29 cellular contexts compared by ENCODE assay signal in genomic region chr18:14907420-14907819, GRCh38.
"Had no signal": no experiment of that assay in that cellular context is flagged by ENCODE, and none has a peak within 500 bp of the region (broad histone marks: within the 10 kb centered on the region; RNA-seq: fewer than 3 reads in every experiment).

No MANE protein-coding gene starts in this region.

- H3K27me3 ChIP-seq: brain microvascular endothelial cell had no signal

- FAIRE-seq: astrocyte, bronchial epithelial cell, frontal cortex had no signal

- DNase-seq: activated B cell treated with CpG ODN at 0.5 μM for 24 hours; activated CD4-positive, alpha-beta T cell treated with anti-CD3 and anti-CD28 coated beads for 48 hours; activated CD4-positive, alpha-beta T cell treated with anti-CD3 and anti-CD28 coated beads, Interleukin-2, amount 50 U/mL, for 1 hour; activated CD4-positive, alpha-beta T cell treated with anti-CD3 and anti-CD28 coated beads, Interleukin-2, amount 50 U/mL, for 48 hours; activated CD8-positive, alpha-beta memory T cell treated with anti-CD3 and anti-CD28 coated beads for 24 hours; activated CD8-positive, alpha-beta T cell treated with anti-CD3 and anti-CD28 coated beads for 36 hours; activated effector memory CD4-positive, alpha-beta T cell treated with Interleukin-2 at 50 U/mL for 16 hours; activated gamma-delta T cell treated with Interleukin-2 at 50 U/mL for 16 hours; activated naive CD4-positive, alpha-beta T cell treated with anti-CD3 and anti-CD28 coated beads, Interleukin-2, amount 50 U/mL, for 16 hours; activated naive CD4-positive, alpha-beta T cell treated with Interleukin-2 at 50 U/mL for 16 hours; activated T-cell treated with anti-CD3 and anti-CD28 coated beads, Interleukin-2, amount 50 U/mL, for 4 hours; amniotic stem cell; anterior cingulate cortex; brain microvascular endothelial cell; cortex of kidney; dermis blood vessel endothelial cell; effector CD4-positive, alpha-beta T cell; effector memory CD8-positive, alpha-beta T cell; erythroblast; foreskin fibroblast; T-helper 1 cell; T-helper 17 cell; T1000; WERI-Rb-1 had no signal

- ATAC-seq: activated CD4-positive, CD25-positive, alpha-beta regulatory T cell treated with anti-CD3 and anti-CD28 coated beads, Interleukin-2, amount 50 U/mL, for 24 hours; activated CD8-positive, alpha-beta T cell treated with anti-CD3 and anti-CD28 coated beads for 36 hours; activated T-cell treated with anti-CD3 and anti-CD28 coated beads, Interleukin-2, amount 50 U/mL, for 4 hours; activated T-helper 17 cell treated with anti-CD3 and anti-CD28 coated beads, Interleukin-2, amount 50 U/mL, for 72 hours; effector memory CD8-positive, alpha-beta T cell; T-helper 17 cell had no signal

- H3K36me3 ChIP-seq: brain microvascular endothelial cell, WERI-Rb-1 had no signal

- H3K27ac ChIP-seq: brain microvascular endothelial cell, WERI-Rb-1 had no signal
